ENCODE assay signal across 2 cellular contexts in genomic region chr2:219405958-219406860, GRCh38.
TF ChIP-seq lines count a peak whose summit lies in the region.

No MANE protein-coding gene starts in this region.

TF ChIP-seq in IMR-90, 13 proteins besides CTCF, POLR2A, EP300 and RAD21:
- TF ChIP-seq SMC3 (IDR thresholded peaks at IDR 0.05; ENCODE audit: low read depth, low read length), result no peak
- no peak for TF ChIP-seq MAZ (IDR thresholded peaks at IDR 0.05; ENCODE audit: borderline replicate concordance, low read depth, low read length)

TF ChIP-seq in H1, 55 proteins besides CTCF, POLR2A, EP300 and RAD21:
- peak; percentile 85; the same call in 1 of the 2 replicates for TF ChIP-seq KDM1A (IDR thresholded peaks at IDR 0.05; ENCODE audit: borderline replicate concordance, low read length)
- TF ChIP-seq EGR1 (IDR thresholded peaks at IDR 0.05; ENCODE audit: borderline replicate concordance, low read depth, low read length), result no peak
